ENCODE assay signal across 8 cellular contexts in the genomic region with DNA sequence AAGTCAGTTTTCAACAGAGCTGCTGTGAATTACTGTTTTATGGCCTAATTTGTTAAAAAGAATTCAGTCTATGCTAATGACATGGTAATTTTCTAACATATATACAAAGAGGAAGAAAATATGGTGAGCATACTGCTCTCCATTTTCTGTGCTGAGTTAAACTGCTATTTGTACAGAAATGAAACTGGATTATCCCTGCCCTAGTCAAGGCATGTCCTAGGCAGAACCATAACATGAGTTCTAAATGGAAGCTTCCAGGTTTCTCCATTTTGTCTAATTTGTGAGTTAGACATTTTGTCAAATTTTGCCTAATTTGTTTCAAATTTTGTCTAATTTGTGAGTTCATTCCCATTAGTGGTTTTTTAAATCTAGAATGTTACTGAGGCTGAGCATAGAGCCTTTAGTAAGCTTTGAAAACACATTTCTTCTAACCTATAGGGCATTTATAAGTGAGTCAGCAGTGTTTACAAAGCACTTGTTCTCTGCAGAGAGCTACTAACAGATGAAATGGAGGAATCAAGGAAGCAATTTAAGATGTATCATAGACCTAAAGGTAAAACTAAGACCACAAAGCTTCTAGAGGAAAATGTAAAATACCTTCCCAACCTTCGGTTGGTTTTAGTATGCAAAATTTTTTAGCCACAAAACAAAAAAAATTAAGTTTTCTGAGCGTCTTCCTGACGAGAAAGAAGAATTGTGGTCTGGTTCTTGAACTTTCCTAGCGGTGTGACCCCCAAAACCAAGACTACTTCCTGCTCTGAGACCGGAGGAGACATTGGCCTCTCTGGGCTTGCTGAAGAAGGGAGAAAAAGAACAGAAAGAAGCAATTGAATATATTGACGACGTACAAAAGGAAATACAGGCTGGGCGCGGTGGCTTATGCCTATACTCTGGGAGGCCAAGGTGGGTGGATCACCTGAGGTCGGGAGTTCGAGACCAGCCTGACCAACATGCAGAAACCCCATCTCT. TPM values are rescaled to one million over a fixed set of nuclear protein-coding genes. Genes with fewer than 3 reads are reported as not detected.
DNase-seq lines count a peak whose midpoint lies in the region; ATAC-seq and TF ChIP-seq lines count a peak whose summit lies in the region.

No MANE protein-coding gene starts in this region.

- ATAC-seq in GM18870 (IDR thresholded peaks at IDR 0.05; ENCODE audit: unreplicated experiment) (peak; percentile 41), HG02623 (IDR thresholded peaks at IDR 0.05; ENCODE audit: unreplicated experiment) (peak; percentile 56), PC-3 (peak; percentile 69; the same call in 1 of the 2 replicates), right lobe of liver (no peak)

- DNase-seq in PC-3, result no peak
- DNase-seq in NCI-H526 treated with DMSO at 0.1 percent for 48 hours (lab: John Stamatoyannopoulos, UW), result no peak
- DNase-seq in glomerular visceral epithelial cell (ENCODE audit: extremely low spot score), result no peak
- no peak for DNase-seq in superior temporal gyrus (ENCODE audit: extremely low spot score)
- DNase-seq in right lobe of liver, result no peak

- TF ChIP-seq CTCF in PC-3 (conservative IDR thresholded peaks at IDR 0.05; ENCODE audit: low read depth, low read length) (no peak), right lobe of liver (IDR thresholded peaks at IDR 0.05) (no peak)

- CTCF ChIA-PET in PC-3 (lab: Charles Lee), result no interaction called here

- no peak overlapping the region for H2AFZ ChIP-seq in PC-3 (ENCODE audit: low read length)

- H3K4me2 ChIP-seq in PC-3 (ENCODE audit: low read length), result no peak overlapping the region

- TF ChIP-seq POLR2A in right lobe of liver (IDR thresholded peaks at IDR 0.05), result no peak

- no peaks in the 10 kb centered on the region for H3K27me3 ChIP-seq in PC-3 (ENCODE audit: low read length)
- H3K27me3 ChIP-seq in muscle layer of colon (ENCODE audit: control insufficient read depth in 1 of 2, insufficient read depth in 2 of 2, low read length in 2 of 2), result no peaks in the 10 kb centered on the region
- H3K27me3 ChIP-seq in right lobe of liver, result no peaks in the 10 kb centered on the region

- H3K9ac ChIP-seq in PC-3 (ENCODE audit: low read length) (no peak overlapping the region), muscle layer of colon (ENCODE audit: low read length) (no peak overlapping the region)

- BruUV-seq in PC-3 (replicated peaks; lab: Mats Ljungman, UMichigan), result no TSS peak

- 71% methylated on average over 9 of the region's 11 CpGs for WGBS in right lobe of liver (ENCODE audit: insufficient coverage, low coverage, low lambda C conversion rate, missing lambda C conversion rate)

- H3K9me3 ChIP-seq in PC-3 (ENCODE audit: low read length), result no peaks in the 10 kb centered on the region
- H3K9me3 ChIP-seq in muscle layer of colon (ENCODE audit: low read length), result no peaks in the 10 kb centered on the region
- no peaks in the 10 kb centered on the region for H3K9me3 ChIP-seq in right lobe of liver

- H3F3A ChIP-seq in PC-3 (ENCODE audit: low read length, unreplicated experiment), result no peaks in the 10 kb centered on the region

- H3K36me3 ChIP-seq in PC-3 (ENCODE audit: low read depth, low read length) (no peaks in the 10 kb centered on the region), muscle layer of colon (ENCODE audit: insufficient read depth, low read length) (no peaks in the 10 kb centered on the region), right lobe of liver (no peaks in the 10 kb centered on the region)

- H4K20me1 ChIP-seq in PC-3 (ENCODE audit: low read length), result no peaks in the 10 kb centered on the region

- H3K4me1 ChIP-seq in PC-3 (ENCODE audit: insufficient read depth, low read length), result no peaks in the 10 kb centered on the region
- H3K4me1 ChIP-seq in muscle layer of colon (ENCODE audit: insufficient read depth, low read length), result peaks cover 51% of the 10 kb centered on the region
- no peaks in the 10 kb centered on the region for H3K4me1 ChIP-seq in right lobe of liver

- intact Hi-C loops in PC-3 (cut with micrococcal nuclease), result no loop called here
- intact Hi-C loops in right lobe of liver (cut with DNase I), result no loop called here

- H3K79me2 ChIP-seq in PC-3 (ENCODE audit: low read length), result no peaks in the 10 kb centered on the region

- H3K9me2 ChIP-seq in PC-3 (replicated peaks; ENCODE audit: low read length), result no peaks in the 10 kb centered on the region

- H3K4me3 ChIP-seq in PC-3 (ENCODE audit: low read length) (no peak overlapping the region), muscle layer of colon (ENCODE audit: low read depth in 1 of 2, low read length in 2 of 2) (no peak overlapping the region), right lobe of liver (no peak overlapping the region)

- POLR2A ChIA-PET in PC-3 (lab: Charles Lee; ENCODE audit: unreplicated experiment), result no interaction called here

- no peak overlapping the region for H3K27ac ChIP-seq in PC-3 (ENCODE audit: low read length)
- peak overlapping the region; percentile 5 for H3K27ac ChIP-seq in muscle layer of colon (ENCODE audit: low read depth, low read length)
- H3K27ac ChIP-seq in right lobe of liver, result no peak overlapping the region

RNA-seq across cellular contexts. Expression of gene P2RY14, which starts 9.8 kb away (rescaled TPM):
- not detected in 2 replicates for total RNA-seq in PC-3 (2014; rRNA removed)
- total RNA-seq in right lobe of liver, result under 1 TPM in 3 of 6 experiments, not detected in 3; 0.12 to 0.18 (median 0.12) TPM

RNA-seq across cellular contexts. Expression of gene GPR87, which starts 48.1 kb away (rescaled TPM):
- 13.3 and 14.5 TPM in 2 replicates for total RNA-seq in PC-3 (2014; rRNA removed)
- not detected for total RNA-seq in right lobe of liver

Comparison
In these comparisons a context has a peak if more than half of its experiments do, and no peak if none do; other contexts are left out.
1. ATAC-seq: peak in GM18870 (single experiment), HG02623 (single experiment) and PC-3 (single experiment); none in right lobe of liver (0 of 4).
2. RNA of gene GPR87, which starts 48.1 kb away (total RNA-seq): 13.3 to 14.5 TPM in PC-3; not detected in right lobe of liver; every median in the first group is over 10 times any median in the second.